1 cellular context compared by ENCODE assay signal in genomic region chrX:149938427-149939270, GRCh38.
TF ChIP-seq lines count a peak whose summit lies in the region.

EOLA2 (minus strand) TSS chrX:149938491; CDS start chrX:149933874, 4,617 bp downstream.

TF ChIP-seq in HepG2, 621 proteins besides CTCF, POLR2A, EP300 and RAD21 (continued from another document and continues in another):
- TF ChIP-seq NR2C2 (CRISPR knock-in tag; IDR thresholded peaks at IDR 0.05; ENCODE audit: borderline replicate concordance), result peak; percentile 51; the same call in 1 of the 2 replicates
- no peak for TF ChIP-seq ZNF275 (CRISPR knock-in tag; IDR thresholded peaks at IDR 0.05; ENCODE audit: borderline replicate concordance)
- TF ChIP-seq ZSCAN21 (CRISPR knock-in tag; IDR thresholded peaks at IDR 0.05; ENCODE audit: borderline replicate concordance), result no peak
- TF ChIP-seq EZH2 (conservative IDR thresholded peaks at IDR 0.05; ENCODE audit: low read depth, low read length), result no peak
- TF ChIP-seq ZNF569 (CRISPR knock-in tag; IDR thresholded peaks at IDR 0.05; ENCODE audit: borderline replicate concordance), result no peak
- no peak for TF ChIP-seq ZNF761 (CRISPR knock-in tag; conservative IDR thresholded peaks at IDR 0.05)
- TF ChIP-seq ZIK1 (CRISPR knock-in tag; IDR thresholded peaks at IDR 0.05; ENCODE audit: borderline replicate concordance, low read depth), result no peak
- no peak for TF ChIP-seq E2F5 (CRISPR knock-in tag; conservative IDR thresholded peaks at IDR 0.05)
- TF ChIP-seq TOPORS (CRISPR knock-in tag; IDR thresholded peaks at IDR 0.05), result no peak
- TF ChIP-seq NR2F6 (IDR thresholded peaks at IDR 0.05), result no peak
- no peak for TF ChIP-seq NR2F6 (CRISPR knock-in tag; IDR thresholded peaks at IDR 0.05)
- 0 out of 2 replicates have a peak, but pooled peaks have one; percentile 57 for TF ChIP-seq MAX (IDR thresholded peaks at IDR 0.05)
- TF ChIP-seq NR1H2 (CRISPR knock-in tag; IDR thresholded peaks at IDR 0.05; ENCODE audit: borderline replicate concordance, low read depth), result no peak
- TF ChIP-seq MBD4 (IDR thresholded peaks at IDR 0.05; ENCODE audit: borderline replicate concordance, low read length), result no peak
- peak; percentile 81 for TF ChIP-seq DR1 (CRISPR knock-in tag; IDR thresholded peaks at IDR 0.05)
- no peak for TF ChIP-seq ZNF691 (CRISPR knock-in tag; IDR thresholded peaks at IDR 0.05; ENCODE audit: borderline replicate concordance, low read depth)
- peak; percentile 58 for TF ChIP-seq GABPA (IDR thresholded peaks at IDR 0.05; ENCODE audit: low read depth, low read length)
- peak; percentile 85 for TF ChIP-seq GABPA (CRISPR knock-in tag; IDR thresholded peaks at IDR 0.05; ENCODE audit: low read depth)
- no peak for TF ChIP-seq ZNF512 (CRISPR knock-in tag; IDR thresholded peaks at IDR 0.05)
- no peak for TF ChIP-seq PATZ1 (CRISPR knock-in tag; IDR thresholded peaks at IDR 0.05)
- TF ChIP-seq THAP11 (CRISPR knock-in tag; IDR thresholded peaks at IDR 0.05), result peak; percentile 92
- no peak for TF ChIP-seq MEIS2 (CRISPR knock-in tag; IDR thresholded peaks at IDR 0.05)
- TF ChIP-seq SP5 (CRISPR knock-in tag; IDR thresholded peaks at IDR 0.05; ENCODE audit: borderline replicate concordance, low read depth), result peak; percentile 57; the same call in 1 of the 2 replicates
- peak; percentile 12; the same call in 1 of the 2 replicates for TF ChIP-seq HDAC1 (CRISPR knock-in tag; IDR thresholded peaks at IDR 0.05)
- TF ChIP-seq HNF1A (IDR thresholded peaks at IDR 0.05; ENCODE audit: low read depth), result no peak
- peak; percentile 52; the same call in 1 of the 2 replicates for TF ChIP-seq HNF1A (CRISPR knock-in tag; IDR thresholded peaks at IDR 0.05; ENCODE audit: borderline replicate concordance)
- TF ChIP-seq THYN1 (CRISPR knock-in tag; IDR thresholded peaks at IDR 0.05; ENCODE audit: borderline replicate concordance, low read depth), result no peak
- no peak for TF ChIP-seq DDIT3 (CRISPR knock-in tag; IDR thresholded peaks at IDR 0.05)
- peak; percentile 81 for TF ChIP-seq PHF20 (CRISPR knock-in tag; IDR thresholded peaks at IDR 0.05)
- peak; percentile 59; the same call in 1 of the 2 replicates for TF ChIP-seq KAT8 (CRISPR knock-in tag; IDR thresholded peaks at IDR 0.05)
- peak; percentile 56 for TF ChIP-seq SALL1 (CRISPR knock-in tag; IDR thresholded peaks at IDR 0.05)
- TF ChIP-seq NFRKB (IDR thresholded peaks at IDR 0.05), result no peak
- TF ChIP-seq USF2 (IDR thresholded peaks at IDR 0.05; ENCODE audit: low read depth, low read length), result no peak
- TF ChIP-seq USF2 (CRISPR knock-in tag; IDR thresholded peaks at IDR 0.05; ENCODE audit: borderline replicate concordance), result no peak
- no peak for TF ChIP-seq HOXA7 (CRISPR knock-in tag; IDR thresholded peaks at IDR 0.05)
- TF ChIP-seq ZBTB26 (CRISPR knock-in tag; IDR thresholded peaks at IDR 0.05; ENCODE audit: borderline replicate concordance), result no peak
- TF ChIP-seq SRSF4 (IDR thresholded peaks at IDR 0.05; ENCODE audit: low read depth, low read length, poor library complexity, severe bottlenecking), result no peak
- TF ChIP-seq ZNF431 (CRISPR knock-in tag; IDR thresholded peaks at IDR 0.05; ENCODE audit: borderline replicate concordance, low read depth), result no peak
- TF ChIP-seq GLI4 (CRISPR knock-in tag; IDR thresholded peaks at IDR 0.05; ENCODE audit: borderline replicate concordance), result no peak
- TF ChIP-seq ZBTB34 (CRISPR knock-in tag; IDR thresholded peaks at IDR 0.05), result no peak
- TF ChIP-seq TEAD2 (CRISPR knock-in tag; IDR thresholded peaks at IDR 0.05), result no peak
- no peak for TF ChIP-seq EHMT2 (IDR thresholded peaks at IDR 0.05; ENCODE audit: borderline replicate concordance, low read depth, low read length)
- TF ChIP-seq ZNF251 (CRISPR knock-in tag; IDR thresholded peaks at IDR 0.05), result no peak
- no peak for TF ChIP-seq NFKB2 (CRISPR knock-in tag; IDR thresholded peaks at IDR 0.05; ENCODE audit: borderline replicate concordance)
- no peak for TF ChIP-seq ZNF614 (CRISPR knock-in tag; IDR thresholded peaks at IDR 0.05; ENCODE audit: borderline replicate concordance)
- no peak for TF ChIP-seq SALL2 (CRISPR knock-in tag; IDR thresholded peaks at IDR 0.05)
- TF ChIP-seq TEAD3 (CRISPR knock-in tag; optimal IDR thresholded peaks at IDR 0.05; ENCODE audit: borderline replicate concordance), result peak; percentile 62
- no peak for TF ChIP-seq SNRNP70 (IDR thresholded peaks at IDR 0.05; ENCODE audit: low read depth, low read length)
- TF ChIP-seq FOSL2 (CRISPR knock-in tag; IDR thresholded peaks at IDR 0.05), result peak; percentile 40
- no peak for TF ChIP-seq ZFP36L1 (CRISPR knock-in tag; IDR thresholded peaks at IDR 0.05)
- TF ChIP-seq NR2F1 (CRISPR knock-in tag; IDR thresholded peaks at IDR 0.05), result no peak
- TF ChIP-seq SNAI1 (CRISPR knock-in tag; IDR thresholded peaks at IDR 0.05; ENCODE audit: borderline replicate concordance), result no peak
